Comparison of ENCODE assay signal across 8 cellular contexts in the genomic region with DNA sequence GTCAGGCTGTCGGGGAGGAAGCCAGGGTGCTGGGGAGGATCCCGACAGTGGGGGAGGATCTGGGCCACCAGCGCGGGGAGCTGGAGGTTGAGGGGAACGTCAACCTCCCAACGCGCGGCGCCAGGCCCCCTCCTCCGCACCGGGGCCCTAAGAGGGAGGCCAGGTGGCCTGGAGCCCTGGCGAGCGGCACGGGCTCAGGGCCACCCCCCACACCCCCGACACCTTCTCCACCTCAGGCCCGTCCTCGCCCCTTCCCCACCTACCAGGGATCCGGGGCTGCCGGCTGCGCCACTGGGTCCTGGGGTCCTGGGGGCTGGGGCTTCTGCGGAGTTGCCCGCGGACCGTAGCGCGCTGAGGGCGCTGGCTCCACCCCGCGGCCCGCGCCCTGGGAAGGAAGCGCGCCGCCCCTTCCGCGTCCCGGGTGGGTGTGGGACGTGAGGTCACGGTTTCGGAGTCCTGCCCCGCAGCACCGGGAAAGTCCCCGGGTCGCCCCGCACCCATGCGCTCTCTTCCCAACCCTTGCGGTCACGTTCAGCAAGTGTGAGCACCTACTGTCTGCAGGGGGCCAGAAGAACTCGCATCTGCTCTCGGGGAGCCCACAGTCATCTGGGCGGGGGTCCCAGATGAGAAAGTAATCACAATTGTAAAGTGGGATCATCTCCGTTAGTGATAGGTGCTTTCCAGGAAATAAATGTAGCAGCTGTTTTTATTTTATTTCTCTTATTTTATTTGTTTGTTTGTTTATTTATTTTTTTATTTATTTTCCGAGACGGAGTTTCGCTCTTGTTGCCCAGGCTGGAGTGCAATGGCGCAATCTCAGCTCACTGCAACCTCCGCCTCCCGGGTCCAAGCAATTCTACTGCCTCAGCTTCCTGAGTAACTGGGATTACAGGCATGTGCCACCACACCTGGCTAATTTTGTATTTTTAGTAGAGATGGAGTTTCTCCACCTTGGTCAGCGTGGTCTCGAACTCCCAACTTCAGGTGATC. TPM values are rescaled to one million over a fixed set of nuclear protein-coding genes. Genes with fewer than 3 reads are reported as not detected.
A peak's percentile ranks its signal among the peaks of the same experiment; 100 is the strongest.
DNase-seq lines count a peak whose midpoint lies in the region; ATAC-seq and TF ChIP-seq lines count a peak whose summit lies in the region.

A gene (minus strand): TSS at position 362 of the 990 bp plus-strand sequence. CDS start 13,335 bp downstream, outside the sequence.

- CTCF ChIA-PET in GM10248 (lab: Yijun Ruan, JAX) = interaction anchor here (1.0 to 4.0 kb wide), 6 partner anchors 9 to 80 kb away, joined by 3 to 15 read pairs (median 8); no protein-coding TSS in a partner anchor
- CTCF ChIA-PET in HCT116 (lab: Charles Lee) = no interaction called here

- peaks cover 24 to 38% (median 33%) of the 10 kb centered on the region in 3 donors for H3K4me1 Mint-ChIP-seq in naive B cell

- TSS peak; percentile 97 for BruUV-seq in HCT116 (replicated peaks; lab: Mats Ljungman, UMichigan)

- H3K27ac ChIP-seq in HCT116 (ENCODE audit: low read depth, low read length) (peak within 1 kb of the TSS; percentile 80), esophagus muscularis mucosa (replicated peaks in 1 of 4) (peak within 1 kb of the TSS; percentile 90 to 94 (median 91))

- H2AFZ ChIP-seq in HCT116 (ENCODE audit: low read depth, low read length, poor library complexity, severe bottlenecking) = peak within 1 kb of the TSS; percentile 86

- H3K9me3 ChIP-seq in HCT116 (ENCODE audit: control insufficient read depth in 1 of 2, insufficient read depth in 1 of 2, low read depth in 1 of 2, low read length in 2 of 2) = no peaks in the 10 kb centered on the region
- H3K9me3 ChIP-seq in NT2/D1 (ENCODE audit: insufficient read depth, low read length) = no peaks in the 10 kb centered on the region
- no peaks in the 10 kb centered on the region for H3K9me3 ChIP-seq in esophagus muscularis mucosa

- no peak for TF ChIP-seq RAD21 in HCT116 (IDR thresholded peaks at IDR 0.05; ENCODE audit: low read depth)

- 11% methylated on average over 31 of the region's 60 CpGs for WGBS in esophagus muscularis mucosa

- no peaks in the 10 kb centered on the region for H3K9me2 ChIP-seq in HCT116 (ENCODE audit: insufficient read depth)

- H3K4me3 ChIP-seq in HCT116 (replicated peaks in 1 of 2; ENCODE audit: low read depth in 1 of 2, low read length in 2 of 2) (peak within 1 kb of the TSS; percentile 93 to 94), NT2/D1 (ENCODE audit: insufficient read length, low read depth) (peak within 1 kb of the TSS; percentile 61), esophagus muscularis mucosa (peak within 1 kb of the TSS; percentile 85 to 99 (median 96))

- H3K27me3 Mint-ChIP-seq in naive B cell = no peaks in the 10 kb centered on the region

- no peak for TF ChIP-seq CTCF in GM10248 (IDR thresholded peaks at IDR 0.05; ENCODE audit: control extremely low read depth, extremely low read depth, low read depth, missing control alignments)
- TF ChIP-seq CTCF in HCT116 (IDR thresholded peaks at IDR 0.05 in 2 of 3, conservative IDR thresholded peaks at IDR 0.05 in 1 of 3; ENCODE audit: borderline replicate concordance in 1 of 3, insufficient read depth in 1 of 3, low read depth in 2 of 3, low read length in 2 of 3) = 0 out of 6 replicates have a peak, but pooled peaks of 1 of the 3 experiments have one; percentile 9
- TF ChIP-seq CTCF in esophagus muscularis mucosa (IDR thresholded peaks at IDR 0.05) = no peak

- H3K4me1 ChIP-seq in HCT116 (ENCODE audit: control insufficient read depth in 1 of 2, insufficient read depth in 2 of 2, low read length in 2 of 2) (peaks cover 9 to 26% of the 10 kb centered on the region in 2 experiments; a peak in 3 of 4 replicates), NT2/D1 (ENCODE audit: insufficient read depth, insufficient read length) (peaks cover 6% of the 10 kb centered on the region), esophagus muscularis mucosa (peaks cover 10 to 35% (median 26%) of the 10 kb centered on the region in 4 donors)

- POLR2A ChIA-PET in GM10248 (lab: Yijun Ruan, JAX) (no interaction called here), HCT116 (lab: Charles Lee) (interaction anchor here (0.5 kb wide), 1 partner anchor 738 kb away, joined by 3 read pairs; no protein-coding TSS in a partner anchor)

- H3K4me2 ChIP-seq in HCT116 (ENCODE audit: low read length) = peak within 1 kb of the TSS; percentile 99

- H3K27ac Mint-ChIP-seq in naive B cell = peak within 1 kb of the TSS; percentile 96 to 99 (median 97)

- peaks cover 54% of the 10 kb centered on the region for H3K79me2 ChIP-seq in HCT116 (ENCODE audit: insufficient read depth, low read length)

- H3K9ac ChIP-seq in HCT116 (ENCODE audit: low read length) = peak within 1 kb of the TSS; percentile 96
- H3K9ac ChIP-seq in NT2/D1 (ENCODE audit: insufficient read length, low read depth) = peak within 1 kb of the TSS; percentile 87

- TF ChIP-seq EP300 in esophagus muscularis mucosa (IDR thresholded peaks at IDR 0.05) = no peak

- H3K36me3 ChIP-seq in HCT116 (ENCODE audit: control insufficient read depth in 1 of 2, insufficient read depth in 2 of 2, low read length in 2 of 2) (no peaks in the 10 kb centered on the region), NT2/D1 (ENCODE audit: insufficient read depth, insufficient read length, low read length) (peaks cover 2% of the 10 kb centered on the region), esophagus muscularis mucosa (no peaks in the 10 kb centered on the region)

- intact Hi-C loops in HCT116 (cut with micrococcal nuclease) = no loop called here
- intact Hi-C loops in esophagus muscularis mucosa (cut with DNase I) = no loop called here

- H3K9me3 Mint-ChIP-seq in naive B cell = no peaks in the 10 kb centered on the region

- no peaks in the 10 kb centered on the region for H4K20me1 ChIP-seq in HCT116 (ENCODE audit: insufficient read depth)

- H3K4me3 Mint-ChIP-seq in naive B cell = peak within 1 kb of the TSS; percentile 76 to 97 (median 94)

- DNase-seq in GM10248 (ENCODE audit: extremely low spot score) = peak; percentile 85
- DNase-seq in HCT116 (ENCODE audit: low read depth, low spot score) = no peak
- DNase-seq in NT2/D1 (ENCODE audit: low read depth, low spot score) = no peak
- DNase-seq in activated T-cell treated with anti-CD3 and anti-CD28 coated beads, Interleukin-2, amount 50 U/mL, for 1 hour = peak; percentile 80
- no peak for DNase-seq in esophagus muscularis mucosa (ENCODE audit: extremely low spot score)
- peak; percentile 81 for DNase-seq in naive B cell
- DNase-seq in stimulated activated naive CD4-positive, alpha-beta T cell (lab: John Stamatoyannopoulos, UW) = peak; percentile 53 to 83 (median 70)
- DNase-seq in NCI-H2171 treated with DMSO at 0.1 percent for 48 hours (lab: John Stamatoyannopoulos, UW) = no peak

- H3K27me3 ChIP-seq in HCT116 (ENCODE audit: insufficient read depth, low read length) = no peaks in the 10 kb centered on the region
- peaks cover 13% of the 10 kb centered on the region for H3K27me3 ChIP-seq in NT2/D1 (ENCODE audit: insufficient read depth, insufficient read length)
- no peaks in the 10 kb centered on the region for H3K27me3 ChIP-seq in esophagus muscularis mucosa

- no peak for TF ChIP-seq POLR2A in HCT116 (IDR thresholded peaks at IDR 0.05; ENCODE audit: borderline replicate concordance, extremely low read depth, insufficient read depth, insufficient read length)
- peak; percentile 81 for TF ChIP-seq POLR2A in esophagus muscularis mucosa (IDR thresholded peaks at IDR 0.05; ENCODE audit: low read depth)

- RAD21 ChIA-PET in HCT116 (lab: Charles Lee; ENCODE audit: low non-redundant PET in 1 of 2, low total read pairs in 2 of 2, uncharacterized antibody in 2 of 2, unreplicated experiment in 2 of 2) = interaction anchor here in 1 of 2 experiments (0.7 to 1.2 kb wide), 2 partner anchors 9 to 19 kb away, joined by 5 to 6 read pairs; no protein-coding TSS in a partner anchor

- ATAC-seq in HCT116 (peak; percentile 86), naive B cell (ENCODE audit: low read depth in 2 of 2) (peak; percentile 80 to 82)

- no peaks in the 10 kb centered on the region for H3K36me3 Mint-ChIP-seq in naive B cell

TF ChIP-seq in HCT116, 20 proteins besides CTCF, POLR2A, EP300 and RAD21:
- TF ChIP-seq, protein P1, sequence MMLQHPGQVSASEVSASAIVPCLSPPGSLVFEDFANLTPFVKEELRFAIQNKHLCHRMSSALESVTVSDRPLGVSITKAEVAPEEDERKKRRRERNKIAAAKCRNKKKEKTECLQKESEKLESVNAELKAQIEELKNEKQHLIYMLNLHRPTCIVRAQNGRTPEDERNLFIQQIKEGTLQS (IDR thresholded peaks at IDR 0.05) = no peak
- TF ChIP-seq POLR2AphosphoS5 (IDR thresholded peaks at IDR 0.05; ENCODE audit: low read depth, low read length) (peak; percentile 83), ZFX (IDR thresholded peaks at IDR 0.05) (peak; percentile 69; the same call in 1 of the 2 replicates)

RNA-seq across cellular contexts. Expression of the gene that starts here (rescaled TPM):
- 28.7 TPM for total RNA-seq in HCT116 (2021; ENCODE audit: unreplicated experiment)
- 30.0 and 33.1 TPM in 2 replicates for polyA plus RNA-seq in HCT116 (2012)
- total RNA-seq in esophagus muscularis mucosa = 1 to 10 TPM; 7.5 to 8.3 (median 8.0) TPM
- 10 to 100 TPM in 3 of 6 donors, 1 to 10 TPM in 3; 1.0 to 22.4 (median 9.6) TPM for polyA plus RNA-seq in naive B cell (ENCODE audit: low read depth in 6 of 6)

Comparison
In these comparisons a context has a peak if more than half of its experiments do, and no peak if none do; other contexts are left out.
1. DNase-seq: peak in GM10248 (single experiment), activated T-cell treated with anti-CD3 and anti-CD28 coated beads, Interleukin-2, amount 50 U/mL, for 1 hour (single experiment), naive B cell (single experiment) and stimulated activated naive CD4-positive, alpha-beta T cell (6 of 6); none in HCT116 (single experiment), NT2/D1 (single experiment), esophagus muscularis mucosa (single experiment) and NCI-H2171 treated with DMSO at 0.1 percent for 48 hours (single experiment).
2. Peak in every context shown above with its lines, with median percentiles within 50 percentile points of each other: H3K4me3 ChIP-seq.